In the genomic region with DNA sequence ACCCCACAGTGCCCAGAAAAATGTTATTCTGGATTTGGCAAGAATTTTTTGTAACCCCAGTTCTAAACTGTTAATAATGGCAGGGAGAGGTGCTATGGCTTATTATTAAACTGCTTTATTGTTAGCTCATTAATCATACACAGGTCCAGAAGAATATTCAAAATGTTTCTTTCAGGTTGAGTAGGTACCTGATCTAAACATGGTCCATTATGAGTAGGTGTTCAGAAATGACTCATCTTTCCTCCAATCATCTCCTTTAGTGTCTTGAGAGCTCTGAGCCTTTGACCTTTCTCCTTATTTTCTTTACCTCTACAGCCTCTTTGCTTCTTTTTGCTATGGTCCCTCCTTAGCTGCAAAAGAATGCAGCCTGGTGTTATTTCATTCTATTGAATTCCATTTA, we compare ENCODE assay signal across 14 cellular contexts.
A peak's percentile ranks its signal among the peaks of the same experiment; 100 is the strongest.
DNase-seq lines count a peak whose midpoint lies in the region; ATAC-seq and TF ChIP-seq lines count a peak whose summit lies in the region.
"Had no signal": no experiment of that assay in that cellular context is flagged by ENCODE, and none has a peak within 500 bp of the region (broad histone marks: within the 10 kb centered on the region; RNA-seq: fewer than 3 reads in every experiment).

No MANE protein-coding gene starts in this region.

- H3K79me1 ChIP-seq in mesenchymal stem cell (replicated peaks; ENCODE audit: low read length, poor library complexity, severe bottlenecking) = no peaks in the 10 kb centered on the region

- H3K4me3 Mint-ChIP-seq in glutamatergic neuron (ENCODE audit: unreplicated experiment) = no peak overlapping the region
- H3K4me3 Mint-ChIP-seq: activated naive CD8-positive, alpha-beta T cell; memory B cell had no signal

- H3K14ac ChIP-seq in mesenchymal stem cell (ENCODE audit: low read length in 2 of 2) = no peak overlapping the region

- H3K4me1 Mint-ChIP-seq in glutamatergic neuron (ENCODE audit: low read depth, unreplicated experiment) = no peaks in the 10 kb centered on the region
- H3K4me1 Mint-ChIP-seq: memory B cell had no signal

- H3K27ac ChIP-seq in Karpas-422 (ENCODE audit: low read length) = no peak overlapping the region
- H3K27ac ChIP-seq in mesenchymal stem cell (ENCODE audit: low read length, poor library complexity, severe bottlenecking) = no peak overlapping the region
- H3K27ac ChIP-seq: GM23248, SJSA1 had no signal

- H3K18ac ChIP-seq in mesenchymal stem cell (ENCODE audit: low read depth in 1 of 2, low read length in 2 of 2) = no peak overlapping the region

- H2BK5ac ChIP-seq in mesenchymal stem cell (ENCODE audit: low read depth, low read length, poor library complexity, severe bottlenecking) = no peak overlapping the region

- ATAC-seq in GM18858 (IDR thresholded peaks at IDR 0.05; ENCODE audit: unreplicated experiment) (peak; percentile 99), HG02970 (IDR thresholded peaks at IDR 0.05; ENCODE audit: low FRiP score, unreplicated experiment) (peak; percentile 100)

- H3K27me3 ChIP-seq in Karpas-422 (ENCODE audit: low read length) (no peaks in the 10 kb centered on the region), mesenchymal stem cell (ENCODE audit: control insufficient read depth in 1 of 2, insufficient read depth in 1 of 2, low read length in 2 of 2) (no peaks in the 10 kb centered on the region)
- H3K27me3 ChIP-seq: SJSA1 had no signal

- DNase-seq in GM20000 (ENCODE audit: low spot score) = peak; percentile 58
- DNase-seq in Karpas-422 = no peak
- DNase-seq in glutamatergic neuron = no peak
- no peak for DNase-seq in GM19240 (ENCODE audit: insufficient read length, low spot score)
- DNase-seq in UCSD-AML1 (lab: John Stamatoyannopoulos, UW; ENCODE audit: unreplicated experiment) = no peak
- DNase-seq in mesenchymal stem cell = no peak
- DNase-seq: GM23248, KG1, NCI-H345 had no signal

- H3K9me2 ChIP-seq in Karpas-422 (replicated peaks; ENCODE audit: insufficient read depth, low read length) = no peaks in the 10 kb centered on the region

- H3K36me3 Mint-ChIP-seq in glutamatergic neuron (ENCODE audit: unreplicated experiment) = no peaks in the 10 kb centered on the region
- H3K36me3 Mint-ChIP-seq: activated naive CD8-positive, alpha-beta T cell; memory B cell had no signal

- no peak overlapping the region for H2AK5ac ChIP-seq in mesenchymal stem cell (ENCODE audit: low read length, severe bottlenecking)

- no peaks in the 10 kb centered on the region for H3K27me3 Mint-ChIP-seq in glutamatergic neuron (ENCODE audit: unreplicated experiment)
- H3K27me3 Mint-ChIP-seq: activated naive CD8-positive, alpha-beta T cell; memory B cell had no signal

- H3K9me3 ChIP-seq in Karpas-422 (ENCODE audit: low read length) (0 out of 2 replicates have a peak, but pooled peaks cover 5% of the 10 kb centered on the region), mesenchymal stem cell (ENCODE audit: control insufficient read depth, low read length) (peaks cover 11% of the 10 kb centered on the region)
- H3K9me3 ChIP-seq: SJSA1 had no signal

- H3K9ac ChIP-seq in Karpas-422 (ENCODE audit: low read length) (no peak overlapping the region), mesenchymal stem cell (ENCODE audit: low read length) (no peak overlapping the region)
- H3K9ac ChIP-seq: GM23248 had no signal

- H3K4me3 ChIP-seq in Karpas-422 (ENCODE audit: low read length) (no peak overlapping the region), mesenchymal stem cell (ENCODE audit: insufficient read depth in 1 of 2, low read depth in 1 of 2, low read length in 2 of 2) (no peak overlapping the region)
- H3K4me3 ChIP-seq: GM23248, SJSA1 had no signal

- H3K4me2 ChIP-seq in Karpas-422 (ENCODE audit: low read depth, low read length, poor library complexity, severe bottlenecking) = peak overlapping the region; percentile 5
- no peak overlapping the region for H3K4me2 ChIP-seq in mesenchymal stem cell (ENCODE audit: low read length, poor library complexity, severe bottlenecking)

- H4K20me1 ChIP-seq in Karpas-422 (ENCODE audit: insufficient read depth, low read depth, low read length) = no peaks in the 10 kb centered on the region

- TF ChIP-seq CTCF in GM20000 (IDR thresholded peaks at IDR 0.05; ENCODE audit: extremely low read depth, missing control alignments) (no peak), glutamatergic neuron (IDR thresholded peaks at IDR 0.05; ENCODE audit: partially characterized antibody, unreplicated experiment) (no peak)

- H2BK12ac ChIP-seq in mesenchymal stem cell (ENCODE audit: low read length in 2 of 2) = no peak overlapping the region

- H4K91ac ChIP-seq in mesenchymal stem cell (ENCODE audit: low read length) = no peak overlapping the region

- peaks cover 29% of the 10 kb centered on the region for H3K4me1 ChIP-seq in Karpas-422 (ENCODE audit: low read length)
- H3K4me1 ChIP-seq in mesenchymal stem cell (ENCODE audit: control insufficient read depth, insufficient read depth, low read depth, low read length) = no peaks in the 10 kb centered on the region
- H3K4me1 ChIP-seq: SJSA1 had no signal

- no peak overlapping the region for H4K8ac ChIP-seq in mesenchymal stem cell (ENCODE audit: low read length)

- H2AFZ ChIP-seq in Karpas-422 (ENCODE audit: low read length) (no peak overlapping the region), mesenchymal stem cell (ENCODE audit: low read depth, low read length) (no peak overlapping the region)
- H2AFZ ChIP-seq: GM23248 had no signal

- no peak overlapping the region for H3K4ac ChIP-seq in mesenchymal stem cell (ENCODE audit: low read depth in 1 of 2, low read length in 2 of 2)

- no peak overlapping the region for H3K27ac Mint-ChIP-seq in glutamatergic neuron (ENCODE audit: unreplicated experiment)
- H3K27ac Mint-ChIP-seq: activated naive CD8-positive, alpha-beta T cell; memory B cell had no signal

- no peak overlapping the region for H3K23ac ChIP-seq in mesenchymal stem cell (ENCODE audit: low read length in 2 of 2)

- no peak overlapping the region for H2BK15ac ChIP-seq in mesenchymal stem cell (ENCODE audit: low read depth, poor library complexity, severe bottlenecking)

- H2BK120ac ChIP-seq in mesenchymal stem cell (ENCODE audit: low read depth, low read length) = no peak overlapping the region

- peaks cover 12% of the 10 kb centered on the region for H3K36me3 ChIP-seq in Karpas-422 (ENCODE audit: insufficient read depth, low read length)
- H3K36me3 ChIP-seq in mesenchymal stem cell (ENCODE audit: control insufficient read depth in 1 of 2, insufficient read depth in 2 of 2, low read depth in 1 of 2, low read length in 2 of 2) = no peaks in the 10 kb centered on the region
- H3K36me3 ChIP-seq: SJSA1 had no signal

- no peaks in the 10 kb centered on the region for H3K9me3 Mint-ChIP-seq in glutamatergic neuron (ENCODE audit: unreplicated experiment)

- no peaks in the 10 kb centered on the region for H3K79me2 ChIP-seq in Karpas-422 (ENCODE audit: low read length)
